Comparison of ENCODE assay signal across 1 cellular context in the genomic region with DNA sequence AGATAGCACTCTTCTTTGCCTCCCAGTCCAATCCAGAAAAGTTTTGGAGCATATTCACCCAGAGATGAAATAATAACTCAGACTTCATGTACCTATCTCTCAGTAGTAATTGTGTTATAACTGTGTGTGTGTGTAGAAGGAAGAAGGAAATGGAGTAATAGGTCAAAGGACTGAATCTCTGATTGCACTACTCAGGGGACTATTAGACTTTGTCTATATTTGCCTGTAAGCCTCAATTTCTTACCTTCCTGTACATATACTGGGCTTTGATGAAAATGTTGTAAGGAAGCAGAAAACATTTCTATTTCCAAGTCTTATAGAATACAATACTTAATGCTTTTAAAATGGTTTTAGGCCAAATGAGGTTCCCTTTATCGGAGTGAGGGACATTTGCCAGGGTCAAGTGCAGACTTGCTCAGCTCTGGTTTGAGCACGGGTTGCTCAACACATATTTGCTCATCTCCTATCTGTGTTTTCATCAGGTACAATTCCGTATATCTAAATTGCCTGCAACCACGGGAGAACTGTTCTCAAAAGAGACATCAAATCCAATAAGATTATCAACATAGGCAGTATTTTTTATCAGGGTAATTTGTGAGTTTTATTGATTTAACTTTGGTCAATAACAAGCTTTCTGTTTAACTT.
TF ChIP-seq lines count a peak whose summit lies in the region.

No MANE protein-coding gene starts in this region.

TF ChIP-seq in HepG2, 621 proteins besides CTCF, POLR2A, EP300 and RAD21 (continues in another document):
- TF ChIP-seq ZNF44 (CRISPR knock-in tag; IDR thresholded peaks at IDR 0.05) = no peak
- TF ChIP-seq, protein P1, sequence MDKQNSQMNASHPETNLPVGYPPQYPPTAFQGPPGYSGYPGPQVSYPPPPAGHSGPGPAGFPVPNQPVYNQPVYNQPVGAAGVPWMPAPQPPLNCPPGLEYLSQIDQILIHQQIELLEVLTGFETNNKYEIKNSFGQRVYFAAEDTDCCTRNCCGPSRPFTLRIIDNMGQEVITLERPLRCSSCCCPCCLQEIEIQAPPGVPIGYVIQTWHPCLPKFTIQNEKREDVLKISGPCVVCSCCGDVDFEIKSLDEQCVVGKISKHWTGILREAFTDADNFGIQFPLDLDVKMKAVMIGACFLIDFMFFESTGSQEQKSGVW (CRISPR knock-in tag; IDR thresholded peaks at IDR 0.05; ENCODE audit: borderline replicate concordance) = no peak
- TF ChIP-seq CEBPB (IDR thresholded peaks at IDR 0.05; ENCODE audit: borderline replicate concordance, low read depth, low read length) = peak; percentile 79; the same call in 1 of the 2 replicates
- TF ChIP-seq SP2 (CRISPR knock-in tag; IDR thresholded peaks at IDR 0.05) = no peak
- peak; percentile 33; the same call in 1 of the 2 replicates for TF ChIP-seq ZNF7 (CRISPR knock-in tag; IDR thresholded peaks at IDR 0.05)
- TF ChIP-seq MLLT10 (CRISPR knock-in tag; IDR thresholded peaks at IDR 0.05) = no peak
- no peak for TF ChIP-seq TRIM24 (CRISPR knock-in tag; IDR thresholded peaks at IDR 0.05)
- no peak for TF ChIP-seq KDM6A (CRISPR knock-in tag; IDR thresholded peaks at IDR 0.05; ENCODE audit: low read depth)
- TF ChIP-seq MTF1 (CRISPR knock-in tag; IDR thresholded peaks at IDR 0.05) = no peak
- TF ChIP-seq ZNF12 (CRISPR knock-in tag; IDR thresholded peaks at IDR 0.05) = no peak
- no peak for TF ChIP-seq SNAI1 (CRISPR knock-in tag; IDR thresholded peaks at IDR 0.05; ENCODE audit: borderline replicate concordance)
- TF ChIP-seq ZNF652 (CRISPR knock-in tag; IDR thresholded peaks at IDR 0.05; ENCODE audit: borderline replicate concordance, low read depth) = 0 out of 2 replicates have a peak, but pooled peaks have one; percentile 9
- no peak for TF ChIP-seq ZMAT3 (CRISPR knock-in tag; conservative IDR thresholded peaks at IDR 0.05)
- TF ChIP-seq, protein P2, sequence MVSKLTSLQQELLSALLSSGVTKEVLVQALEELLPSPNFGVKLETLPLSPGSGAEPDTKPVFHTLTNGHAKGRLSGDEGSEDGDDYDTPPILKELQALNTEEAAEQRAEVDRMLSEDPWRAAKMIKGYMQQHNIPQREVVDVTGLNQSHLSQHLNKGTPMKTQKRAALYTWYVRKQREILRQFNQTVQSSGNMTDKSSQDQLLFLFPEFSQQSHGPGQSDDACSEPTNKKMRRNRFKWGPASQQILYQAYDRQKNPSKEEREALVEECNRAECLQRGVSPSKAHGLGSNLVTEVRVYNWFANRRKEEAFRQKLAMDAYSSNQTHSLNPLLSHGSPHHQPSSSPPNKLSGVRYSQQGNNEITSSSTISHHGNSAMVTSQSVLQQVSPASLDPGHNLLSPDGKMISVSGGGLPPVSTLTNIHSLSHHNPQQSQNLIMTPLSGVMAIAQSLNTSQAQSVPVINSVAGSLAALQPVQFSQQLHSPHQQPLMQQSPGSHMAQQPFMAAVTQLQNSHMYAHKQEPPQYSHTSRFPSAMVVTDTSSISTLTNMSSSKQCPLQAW (CRISPR knock-in tag; IDR thresholded peaks at IDR 0.05) = no peak
- 0 out of 2 replicates have a peak, but pooled peaks have one; percentile 18 for TF ChIP-seq RXRB (CRISPR knock-in tag; IDR thresholded peaks at IDR 0.05; ENCODE audit: borderline replicate concordance)
- TF ChIP-seq SOX13 (IDR thresholded peaks at IDR 0.05) = no peak
- peak in 1 of 2 experiments; percentile 15; a peak in 1 of 4 replicates for TF ChIP-seq SOX13 (CRISPR knock-in tag; conservative IDR thresholded peaks at IDR 0.05 in 1 of 2, IDR thresholded peaks at IDR 0.05 in 1 of 2)
- no peak for TF ChIP-seq SOX6 (IDR thresholded peaks at IDR 0.05)
- no peak; the same call in 1 of the 2 replicates for TF ChIP-seq SOX6 (CRISPR knock-in tag; IDR thresholded peaks at IDR 0.05)
- no peak for TF ChIP-seq PRMT3 (CRISPR knock-in tag; IDR thresholded peaks at IDR 0.05; ENCODE audit: borderline replicate concordance, low read depth)
- no peak for TF ChIP-seq ZMYM3 (CRISPR knock-in tag; IDR thresholded peaks at IDR 0.05)
- peak; percentile 13; the same call in 1 of the 2 replicates for TF ChIP-seq HNF4A (CRISPR knock-in tag; IDR thresholded peaks at IDR 0.05)
- TF ChIP-seq CEBPG (CRISPR knock-in tag; IDR thresholded peaks at IDR 0.05) = peak; percentile 70
- TF ChIP-seq ZNF792 (CRISPR knock-in tag; IDR thresholded peaks at IDR 0.05) = peak; percentile 58; the same call in 1 of the 2 replicates
- no peak for TF ChIP-seq SNRNP70 (IDR thresholded peaks at IDR 0.05; ENCODE audit: low read depth, low read length)
- no peak for TF ChIP-seq NONO (IDR thresholded peaks at IDR 0.05)
- no peak for TF ChIP-seq NONO (CRISPR knock-in tag; conservative IDR thresholded peaks at IDR 0.05)
- TF ChIP-seq, protein P3, sequence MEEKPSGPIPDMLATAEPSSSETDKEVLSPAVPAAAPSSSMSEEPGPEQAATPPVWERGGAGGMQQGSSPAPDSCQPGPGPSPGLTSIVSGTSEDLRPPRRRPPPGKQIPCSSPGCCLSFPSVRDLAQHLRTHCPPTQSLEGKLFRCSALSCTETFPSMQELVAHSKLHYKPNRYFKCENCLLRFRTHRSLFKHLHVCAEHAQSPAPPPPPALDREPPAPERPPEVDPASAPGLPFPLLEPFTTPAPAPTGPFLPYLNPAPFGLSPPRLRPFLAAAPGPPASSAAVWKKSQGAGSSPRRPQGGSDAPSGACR (CRISPR knock-in tag; IDR thresholded peaks at IDR 0.05) = no peak
- TF ChIP-seq REL (CRISPR knock-in tag; conservative IDR thresholded peaks at IDR 0.05) = no peak
- no peak for TF ChIP-seq JUN (CRISPR knock-in tag; IDR thresholded peaks at IDR 0.05)
- TF ChIP-seq FOXA1 (IDR thresholded peaks at IDR 0.05) = no peak
- TF ChIP-seq FOXA1 (CRISPR knock-in tag; IDR thresholded peaks at IDR 0.05) = peak; percentile 19; the same call in 1 of the 2 replicates
- no peak for TF ChIP-seq GPN1 (CRISPR knock-in tag; IDR thresholded peaks at IDR 0.05; ENCODE audit: borderline replicate concordance)
- TF ChIP-seq, protein P4, sequence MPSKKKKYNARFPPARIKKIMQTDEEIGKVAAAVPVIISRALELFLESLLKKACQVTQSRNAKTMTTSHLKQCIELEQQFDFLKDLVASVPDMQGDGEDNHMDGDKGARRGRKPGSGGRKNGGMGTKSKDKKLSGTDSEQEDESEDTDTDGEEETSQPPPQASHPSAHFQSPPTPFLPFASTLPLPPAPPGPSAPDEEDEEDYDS (CRISPR knock-in tag; IDR thresholded peaks at IDR 0.05) = no peak
- no peak for TF ChIP-seq BORCS8-MEF2B (CRISPR knock-in tag; IDR thresholded peaks at IDR 0.05)
- no peak for TF ChIP-seq HDAC2 (CRISPR knock-in tag; IDR thresholded peaks at IDR 0.05)
- TF ChIP-seq, protein P5, sequence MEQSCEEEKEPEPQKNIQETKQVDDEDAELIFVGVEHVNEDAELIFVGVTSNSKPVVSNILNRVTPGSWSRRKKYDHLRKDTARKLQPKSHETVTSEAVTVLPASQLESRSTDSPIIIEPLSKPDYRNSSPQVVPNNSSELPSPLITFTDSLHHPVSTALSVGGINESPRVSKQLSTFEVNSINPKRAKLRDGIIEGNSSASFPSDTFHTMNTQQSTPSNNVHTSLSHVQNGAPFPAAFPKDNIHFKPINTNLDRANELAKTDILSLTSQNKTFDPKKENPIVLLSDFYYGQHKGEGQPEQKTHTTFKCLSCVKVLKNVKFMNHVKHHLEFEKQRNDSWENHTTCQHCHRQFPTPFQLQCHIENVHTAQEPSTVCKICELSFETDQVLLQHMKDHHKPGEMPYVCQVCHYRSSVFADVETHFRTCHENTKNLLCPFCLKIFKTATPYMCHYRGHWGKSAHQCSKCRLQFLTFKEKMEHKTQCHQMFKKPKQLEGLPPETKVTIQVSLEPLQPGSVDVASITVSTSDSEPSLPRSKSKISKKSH (CRISPR knock-in tag; IDR thresholded peaks at IDR 0.05; ENCODE audit: borderline replicate concordance) = no peak
- no peak for TF ChIP-seq SKI (IDR thresholded peaks at IDR 0.05; ENCODE audit: partially characterized antibody)
- TF ChIP-seq, protein P6, sequence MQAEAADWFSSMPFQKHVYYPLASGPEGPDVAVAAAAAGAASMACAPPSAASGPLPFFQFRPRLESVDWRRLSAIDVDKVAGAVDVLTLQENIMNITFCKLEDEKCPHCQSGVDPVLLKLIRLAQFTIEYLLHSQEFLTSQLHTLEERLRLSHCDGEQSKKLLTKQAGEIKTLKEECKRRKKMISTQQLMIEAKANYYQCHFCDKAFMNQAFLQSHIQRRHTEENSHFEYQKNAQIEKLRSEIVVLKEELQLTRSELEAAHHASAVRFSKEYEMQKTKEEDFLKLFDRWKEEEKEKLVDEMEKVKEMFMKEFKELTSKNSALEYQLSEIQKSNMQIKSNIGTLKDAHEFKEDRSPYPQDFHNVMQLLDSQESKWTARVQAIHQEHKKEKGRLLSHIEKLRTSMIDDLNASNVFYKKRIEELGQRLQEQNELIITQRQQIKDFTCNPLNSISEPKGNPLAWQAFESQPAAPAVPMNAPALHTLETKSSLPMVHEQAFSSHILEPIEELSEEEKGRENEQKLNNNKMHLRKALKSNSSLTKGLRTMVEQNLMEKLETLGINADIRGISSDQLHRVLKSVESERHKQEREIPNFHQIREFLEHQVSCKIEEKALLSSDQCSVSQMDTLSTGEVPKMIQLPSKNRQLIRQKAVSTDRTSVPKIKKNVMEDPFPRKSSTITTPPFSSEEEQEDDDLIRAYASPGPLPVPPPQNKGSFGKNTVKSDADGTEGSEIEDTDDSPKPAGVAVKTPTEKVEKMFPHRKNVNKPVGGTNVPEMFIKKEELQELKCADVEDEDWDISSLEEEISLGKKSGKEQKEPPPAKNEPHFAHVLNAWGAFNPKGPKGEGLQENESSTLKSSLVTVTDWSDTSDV (CRISPR knock-in tag; IDR thresholded peaks at IDR 0.05) = no peak
- TF ChIP-seq NCOA1 (CRISPR knock-in tag; IDR thresholded peaks at IDR 0.05) = no peak
- TF ChIP-seq, protein P7, sequence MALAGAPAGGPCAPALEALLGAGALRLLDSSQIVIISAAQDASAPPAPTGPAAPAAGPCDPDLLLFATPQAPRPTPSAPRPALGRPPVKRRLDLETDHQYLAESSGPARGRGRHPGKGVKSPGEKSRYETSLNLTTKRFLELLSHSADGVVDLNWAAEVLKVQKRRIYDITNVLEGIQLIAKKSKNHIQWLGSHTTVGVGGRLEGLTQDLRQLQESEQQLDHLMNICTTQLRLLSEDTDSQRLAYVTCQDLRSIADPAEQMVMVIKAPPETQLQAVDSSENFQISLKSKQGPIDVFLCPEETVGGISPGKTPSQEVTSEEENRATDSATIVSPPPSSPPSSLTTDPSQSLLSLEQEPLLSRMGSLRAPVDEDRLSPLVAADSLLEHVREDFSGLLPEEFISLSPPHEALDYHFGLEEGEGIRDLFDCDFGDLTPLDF (CRISPR knock-in tag; IDR thresholded peaks at IDR 0.05) = no peak
- TF ChIP-seq, protein P8, sequence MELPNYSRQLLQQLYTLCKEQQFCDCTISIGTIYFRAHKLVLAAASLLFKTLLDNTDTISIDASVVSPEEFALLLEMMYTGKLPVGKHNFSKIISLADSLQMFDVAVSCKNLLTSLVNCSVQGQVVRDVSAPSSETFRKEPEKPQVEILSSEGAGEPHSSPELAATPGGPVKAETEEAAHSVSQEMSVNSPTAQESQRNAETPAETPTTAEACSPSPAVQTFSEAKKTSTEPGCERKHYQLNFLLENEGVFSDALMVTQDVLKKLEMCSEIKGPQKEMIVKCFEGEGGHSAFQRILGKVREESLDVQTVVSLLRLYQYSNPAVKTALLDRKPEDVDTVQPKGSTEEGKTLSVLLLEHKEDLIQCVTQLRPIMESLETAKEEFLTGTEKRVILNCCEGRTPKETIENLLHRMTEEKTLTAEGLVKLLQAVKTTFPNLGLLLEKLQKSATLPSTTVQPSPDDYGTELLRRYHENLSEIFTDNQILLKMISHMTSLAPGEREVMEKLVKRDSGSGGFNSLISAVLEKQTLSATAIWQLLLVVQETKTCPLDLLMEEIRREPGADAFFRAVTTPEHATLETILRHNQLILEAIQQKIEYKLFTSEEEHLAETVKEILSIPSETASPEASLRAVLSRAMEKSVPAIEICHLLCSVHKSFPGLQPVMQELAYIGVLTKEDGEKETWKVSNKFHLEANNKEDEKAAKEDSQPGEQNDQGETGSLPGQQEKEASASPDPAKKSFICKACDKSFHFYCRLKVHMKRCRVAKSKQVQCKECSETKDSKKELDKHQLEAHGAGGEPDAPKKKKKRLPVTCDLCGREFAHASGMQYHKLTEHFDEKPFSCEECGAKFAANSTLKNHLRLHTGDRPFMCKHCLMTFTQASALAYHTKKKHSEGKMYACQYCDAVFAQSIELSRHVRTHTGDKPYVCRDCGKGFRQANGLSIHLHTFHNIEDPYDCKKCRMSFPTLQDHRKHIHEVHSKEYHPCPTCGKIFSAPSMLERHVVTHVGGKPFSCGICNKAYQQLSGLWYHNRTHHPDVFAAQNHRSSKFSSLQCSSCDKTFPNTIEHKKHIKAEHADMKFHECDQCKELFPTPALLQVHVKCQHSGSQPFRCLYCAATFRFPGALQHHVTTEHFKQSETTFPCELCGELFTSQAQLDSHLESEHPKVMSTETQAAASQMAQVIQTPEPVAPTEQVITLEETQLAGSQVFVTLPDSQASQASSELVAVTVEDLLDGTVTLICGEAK (IDR thresholded peaks at IDR 0.05) = no peak
- TF ChIP-seq, protein P8 (CRISPR knock-in tag; IDR thresholded peaks at IDR 0.05) = no peak
- no peak for TF ChIP-seq MTA1 (CRISPR knock-in tag; IDR thresholded peaks at IDR 0.05; ENCODE audit: borderline replicate concordance)
